ENCODE assay signal across 1 cellular context in the genomic region with DNA sequence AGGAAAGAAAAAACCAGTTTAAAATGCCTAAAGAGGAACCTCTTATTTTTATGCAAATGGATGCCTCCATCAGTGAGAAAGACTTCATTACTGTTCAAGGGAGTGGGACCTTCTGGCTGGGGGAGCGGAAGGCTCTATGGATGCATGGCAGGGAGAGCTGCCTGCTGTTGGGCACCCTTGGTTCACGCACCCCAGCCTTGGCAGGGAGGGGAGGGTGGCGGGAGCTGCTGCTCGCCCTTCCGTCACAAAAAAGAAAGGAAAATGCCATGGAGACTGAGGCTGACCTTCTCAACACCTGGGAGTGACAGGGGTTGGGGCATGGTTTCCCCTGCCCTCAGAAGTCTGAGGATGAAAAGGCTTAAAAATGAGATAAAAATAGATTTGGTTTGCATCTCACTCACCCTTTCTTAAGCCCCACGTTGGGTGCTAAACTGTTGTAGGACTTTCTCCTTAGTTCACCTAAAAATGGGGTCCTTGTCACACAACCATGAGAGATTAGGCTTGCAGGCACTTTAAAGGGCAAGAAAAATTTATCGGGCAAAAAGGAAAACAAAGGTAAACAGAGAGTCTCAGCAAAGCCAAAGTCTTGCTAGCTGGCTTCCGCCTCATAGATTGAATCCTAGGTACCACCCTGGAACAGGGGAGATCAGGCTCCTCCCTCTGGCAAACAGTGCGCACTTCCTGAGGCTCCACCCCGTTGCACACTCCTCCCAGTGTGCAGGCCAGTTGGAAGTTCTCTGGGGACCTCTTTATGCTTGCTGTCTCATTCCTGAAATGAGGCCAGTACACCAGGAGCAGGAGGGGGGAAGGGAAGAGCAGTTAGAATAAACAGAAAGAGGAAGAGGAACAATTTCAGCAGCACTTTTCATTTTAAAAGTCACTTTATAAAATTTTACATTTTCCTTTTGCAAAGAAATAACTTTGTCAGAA.
TF ChIP-seq lines count a peak whose summit lies in the region.

No MANE protein-coding gene starts in this region.

TF ChIP-seq in GM12878, 131 proteins besides CTCF, POLR2A, EP300 and RAD21 (continued from another document and continues in another):
- TF ChIP-seq BCL3 (IDR thresholded peaks at IDR 0.05; ENCODE audit: borderline replicate concordance, insufficient read depth, low read depth, low read length, poor library complexity, severe bottlenecking) (no peak), SMC3 (IDR thresholded peaks at IDR 0.05; ENCODE audit: borderline replicate concordance, low read length) (no peak), ZNF622 (IDR thresholded peaks at IDR 0.05) (no peak), SKIL (IDR thresholded peaks at IDR 0.05; ENCODE audit: low read depth, poor library complexity, severe bottlenecking) (no peak), SIX5 (IDR thresholded peaks at IDR 0.05; ENCODE audit: low read depth, low read length, severe bottlenecking) (no peak), NR2F1 (conservative IDR thresholded peaks at IDR 0.05) (no peak), ETV6 (conservative IDR thresholded peaks at IDR 0.05 in 1 of 2, IDR thresholded peaks at IDR 0.05 in 1 of 2; ENCODE audit: borderline replicate concordance in 1 of 2, low read depth in 1 of 2) (no peak), RELA (IDR thresholded peaks at IDR 0.05; ENCODE audit: borderline replicate concordance, partially characterized antibody) (no peak), NRF1 (conservative IDR thresholded peaks at IDR 0.05; ENCODE audit: low read depth, low read length) (no peak), WRNIP1 (IDR thresholded peaks at IDR 0.05; ENCODE audit: borderline replicate concordance, low read depth, low read length) (no peak; the same call in 1 of the 2 replicates), JUND (IDR thresholded peaks at IDR 0.05; ENCODE audit: low read depth, low read length) (0 out of 2 replicates have a peak, but pooled peaks have one; percentile 19), PML (IDR thresholded peaks at IDR 0.05; ENCODE audit: low read length) (0 out of 2 replicates have a peak, but pooled peaks have one; percentile 45), CEBPB (IDR thresholded peaks at IDR 0.05; ENCODE audit: borderline replicate concordance in 1 of 2, low read depth in 2 of 2, low read length in 2 of 2) (no peak), RCOR1 (conservative IDR thresholded peaks at IDR 0.05; ENCODE audit: low read depth, low read length) (no peak), ZNF24 (IDR thresholded peaks at IDR 0.05) (no peak), ATF7 (IDR thresholded peaks at IDR 0.05; ENCODE audit: low read depth) (no peak), NR2C1 (IDR thresholded peaks at IDR 0.05) (no peak), PBX3 (IDR thresholded peaks at IDR 0.05; ENCODE audit: insufficient replicate concordance, low read depth, low read length) (no peak), IRF4 (IDR thresholded peaks at IDR 0.05; ENCODE audit: low read depth, low read length) (peak; percentile 41; the same call in 1 of the 2 replicates), SPI1 (IDR thresholded peaks at IDR 0.05; ENCODE audit: borderline replicate concordance, insufficient read depth, low read depth, low read length) (peak; percentile 69; the same call in 1 of the 2 replicates), MEF2B (IDR thresholded peaks at IDR 0.05; ENCODE audit: partially characterized antibody, poor library complexity, severe bottlenecking) (peak; percentile 62), IRF5 (IDR thresholded peaks at IDR 0.05; ENCODE audit: borderline replicate concordance) (no peak), USF1 (IDR thresholded peaks at IDR 0.05; ENCODE audit: borderline replicate concordance, extremely low read length, insufficient read depth, low read depth, low read length) (no peak), GATAD2B (conservative IDR thresholded peaks at IDR 0.05; ENCODE audit: low read depth) (peak; percentile 24; the same call in 1 of the 2 replicates), E4F1 (IDR thresholded peaks at IDR 0.05; ENCODE audit: borderline replicate concordance, partially characterized antibody) (no peak), NFIC (IDR thresholded peaks at IDR 0.05; ENCODE audit: low read depth, low read length) (peak; percentile 54; the same call in 1 of the 2 replicates)
- TF ChIP-seq, protein P1, sequence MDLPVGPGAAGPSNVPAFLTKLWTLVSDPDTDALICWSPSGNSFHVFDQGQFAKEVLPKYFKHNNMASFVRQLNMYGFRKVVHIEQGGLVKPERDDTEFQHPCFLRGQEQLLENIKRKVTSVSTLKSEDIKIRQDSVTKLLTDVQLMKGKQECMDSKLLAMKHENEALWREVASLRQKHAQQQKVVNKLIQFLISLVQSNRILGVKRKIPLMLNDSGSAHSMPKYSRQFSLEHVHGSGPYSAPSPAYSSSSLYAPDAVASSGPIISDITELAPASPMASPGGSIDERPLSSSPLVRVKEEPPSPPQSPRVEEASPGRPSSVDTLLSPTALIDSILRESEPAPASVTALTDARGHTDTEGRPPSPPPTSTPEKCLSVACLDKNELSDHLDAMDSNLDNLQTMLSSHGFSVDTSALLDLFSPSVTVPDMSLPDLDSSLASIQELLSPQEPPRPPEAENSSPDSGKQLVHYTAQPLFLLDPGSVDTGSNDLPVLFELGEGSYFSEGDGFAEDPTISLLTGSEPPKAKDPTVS (IDR thresholded peaks at IDR 0.05; ENCODE audit: low read depth, low read length) = no peak
- TF ChIP-seq, protein P2, sequence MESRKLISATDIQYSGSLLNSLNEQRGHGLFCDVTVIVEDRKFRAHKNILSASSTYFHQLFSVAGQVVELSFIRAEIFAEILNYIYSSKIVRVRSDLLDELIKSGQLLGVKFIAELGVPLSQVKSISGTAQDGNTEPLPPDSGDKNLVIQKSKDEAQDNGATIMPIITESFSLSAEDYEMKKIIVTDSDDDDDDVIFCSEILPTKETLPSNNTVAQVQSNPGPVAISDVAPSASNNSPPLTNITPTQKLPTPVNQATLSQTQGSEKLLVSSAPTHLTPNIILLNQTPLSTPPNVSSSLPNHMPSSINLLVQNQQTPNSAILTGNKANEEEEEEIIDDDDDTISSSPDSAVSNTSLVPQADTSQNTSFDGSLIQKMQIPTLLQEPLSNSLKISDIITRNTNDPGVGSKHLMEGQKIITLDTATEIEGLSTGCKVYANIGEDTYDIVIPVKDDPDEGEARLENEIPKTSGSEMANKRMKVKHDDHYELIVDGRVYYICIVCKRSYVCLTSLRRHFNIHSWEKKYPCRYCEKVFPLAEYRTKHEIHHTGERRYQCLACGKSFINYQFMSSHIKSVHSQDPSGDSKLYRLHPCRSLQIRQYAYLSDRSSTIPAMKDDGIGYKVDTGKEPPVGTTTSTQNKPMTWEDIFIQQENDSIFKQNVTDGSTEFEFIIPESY (IDR thresholded peaks at IDR 0.05) = no peak
- TF ChIP-seq, protein P3, sequence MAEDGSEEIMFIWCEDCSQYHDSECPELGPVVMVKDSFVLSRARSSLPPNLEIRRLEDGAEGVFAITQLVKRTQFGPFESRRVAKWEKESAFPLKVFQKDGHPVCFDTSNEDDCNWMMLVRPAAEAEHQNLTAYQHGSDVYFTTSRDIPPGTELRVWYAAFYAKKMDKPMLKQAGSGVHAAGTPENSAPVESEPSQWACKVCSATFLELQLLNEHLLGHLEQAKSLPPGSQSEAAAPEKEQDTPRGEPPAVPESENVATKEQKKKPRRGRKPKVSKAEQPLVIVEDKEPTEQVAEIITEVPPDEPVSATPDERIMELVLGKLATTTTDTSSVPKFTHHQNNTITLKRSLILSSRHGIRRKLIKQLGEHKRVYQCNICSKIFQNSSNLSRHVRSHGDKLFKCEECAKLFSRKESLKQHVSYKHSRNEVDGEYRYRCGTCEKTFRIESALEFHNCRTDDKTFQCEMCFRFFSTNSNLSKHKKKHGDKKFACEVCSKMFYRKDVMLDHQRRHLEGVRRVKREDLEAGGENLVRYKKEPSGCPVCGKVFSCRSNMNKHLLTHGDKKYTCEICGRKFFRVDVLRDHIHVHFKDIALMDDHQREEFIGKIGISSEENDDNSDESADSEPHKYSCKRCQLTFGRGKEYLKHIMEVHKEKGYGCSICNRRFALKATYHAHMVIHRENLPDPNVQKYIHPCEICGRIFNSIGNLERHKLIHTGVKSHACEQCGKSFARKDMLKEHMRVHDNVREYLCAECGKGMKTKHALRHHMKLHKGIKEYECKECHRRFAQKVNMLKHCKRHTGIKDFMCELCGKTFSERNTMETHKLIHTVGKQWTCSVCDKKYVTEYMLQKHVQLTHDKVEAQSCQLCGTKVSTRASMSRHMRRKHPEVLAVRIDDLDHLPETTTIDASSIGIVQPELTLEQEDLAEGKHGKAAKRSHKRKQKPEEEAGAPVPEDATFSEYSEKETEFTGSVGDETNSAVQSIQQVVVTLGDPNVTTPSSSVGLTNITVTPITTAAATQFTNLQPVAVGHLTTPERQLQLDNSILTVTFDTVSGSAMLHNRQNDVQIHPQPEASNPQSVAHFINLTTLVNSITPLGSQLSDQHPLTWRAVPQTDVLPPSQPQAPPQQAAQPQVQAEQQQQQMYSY (CRISPR knock-in tag; IDR thresholded peaks at IDR 0.05) = no peak
- TF ChIP-seq, protein P4, sequence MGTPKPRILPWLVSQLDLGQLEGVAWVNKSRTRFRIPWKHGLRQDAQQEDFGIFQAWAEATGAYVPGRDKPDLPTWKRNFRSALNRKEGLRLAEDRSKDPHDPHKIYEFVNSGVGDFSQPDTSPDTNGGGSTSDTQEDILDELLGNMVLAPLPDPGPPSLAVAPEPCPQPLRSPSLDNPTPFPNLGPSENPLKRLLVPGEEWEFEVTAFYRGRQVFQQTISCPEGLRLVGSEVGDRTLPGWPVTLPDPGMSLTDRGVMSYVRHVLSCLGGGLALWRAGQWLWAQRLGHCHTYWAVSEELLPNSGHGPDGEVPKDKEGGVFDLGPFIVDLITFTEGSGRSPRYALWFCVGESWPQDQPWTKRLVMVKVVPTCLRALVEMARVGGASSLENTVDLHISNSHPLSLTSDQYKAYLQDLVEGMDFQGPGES (IDR thresholded peaks at IDR 0.05) = no peak
